26 cellular contexts compared by ENCODE assay signal in genomic region chr1:65758128-65758527, GRCh38.
"Had no signal": no experiment of that assay in that cellular context is flagged by ENCODE, and none has a peak within 500 bp of the region (broad histone marks: within the 10 kb centered on the region; RNA-seq: fewer than 3 reads in every experiment).

No MANE protein-coding gene starts in this region.

- ATAC-seq: activated CD4-positive, CD25-positive, alpha-beta regulatory T cell treated with anti-CD3 and anti-CD28 coated beads, Interleukin-2, amount 50 U/mL, for 24 hours; heart right ventricle; naive thymus-derived CD8-positive, alpha-beta T cell; psoas muscle; stimulated activated naive CD8-positive, alpha-beta T cell treated with anti-CD3 and anti-CD28 coated beads, Interleukin-15, Interleukin-2, amounts not matched to agents 100 U/mL and 50 U/mL, for 24 hours had no signal

- DNase-seq: activated CD4-positive, alpha-beta memory T cell treated with anti-CD3 and anti-CD28 coated beads for 36 hours; activated CD4-positive, alpha-beta T cell treated with anti-CD3 and anti-CD28 coated beads for 48 hours; activated CD8-positive, alpha-beta memory T cell treated with anti-CD3 and anti-CD28 coated beads, Interleukin-2, amount 50 U/mL, for 4 hours; activated gamma-delta T cell; activated naive CD4-positive, alpha-beta T cell treated with anti-CD3 and anti-CD28 coated beads, Interleukin-2, amount 10 ng/mL, durations not matched to agents 7 days and 5 days; activated naive CD8-positive, alpha-beta T cell treated with anti-CD3 and anti-CD28 coated beads, Interleukin-2, amount 10 ng/mL, durations not matched to agents 7 days and 5 days; activated T-cell treated with anti-CD3 and anti-CD28 coated beads, Interleukin-2, amount 50 U/mL, for 1 hour; amniotic stem cell; caudate nucleus; effector CD4-positive, alpha-beta T cell; foreskin melanocyte; heart right ventricle; naive thymus-derived CD8-positive, alpha-beta T cell; nucleus accumbens; psoas muscle; stimulated activated CD4-positive, alpha-beta T cell treated with anti-CD3 and anti-CD28 coated beads, Interleukin-15, amount 100 ng/mL, for 24 hours; stimulated activated CD4-positive, alpha-beta T cell treated with anti-CD3 and anti-CD28 coated beads, Interleukin-2, amount 100 ng/mL, for 24 hours; stimulated activated naive CD8-positive, alpha-beta T cell treated with anti-CD3 and anti-CD28 coated beads, Interleukin-15, Interleukin-2, amounts not matched to agents 100 U/mL and 50 U/mL, for 24 hours; T-helper 9 cell; testis; trophoblast cell; uterus; WERI-Rb-1 had no signal

- H3K27ac ChIP-seq: esophagus muscularis mucosa, heart right ventricle, parathyroid adenoma, psoas muscle, testis, uterus, WERI-Rb-1 had no signal

- H3K4me3 ChIP-seq: esophagus muscularis mucosa, heart right ventricle, psoas muscle, testis, uterus had no signal

- H3K4me1 ChIP-seq: parathyroid adenoma, psoas muscle, testis, uterus had no signal

- H3K36me3 ChIP-seq: esophagus muscularis mucosa, heart right ventricle, uterus, WERI-Rb-1 had no signal

- H3K9me3 ChIP-seq: esophagus muscularis mucosa, heart right ventricle, psoas muscle, testis, uterus had no signal

- H3K27me3 ChIP-seq: esophagus muscularis mucosa, testis, uterus had no signal
